ENCODE assay signal across 19 cellular contexts in the genomic region with DNA sequence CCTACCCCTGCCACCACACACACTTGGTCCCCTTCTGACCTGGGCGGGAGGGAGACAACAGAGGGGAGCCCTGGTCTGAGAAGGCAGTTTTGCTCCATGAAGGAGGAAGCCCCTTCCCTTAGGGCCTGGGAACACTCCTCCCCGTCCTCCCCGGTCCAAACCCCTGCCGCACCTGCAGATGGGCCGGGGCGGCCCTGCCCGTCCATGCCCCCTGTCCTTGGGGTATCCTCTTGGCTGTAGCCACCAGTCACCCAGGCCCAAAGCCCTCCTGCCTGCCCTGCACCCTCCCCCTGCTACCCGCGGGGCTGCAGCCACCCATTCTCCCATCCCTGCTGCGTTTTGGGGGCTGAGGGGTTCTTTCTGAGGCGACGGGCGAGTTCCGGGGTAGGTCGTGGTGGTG.
"Had no signal": no experiment of that assay in that cellular context is flagged by ENCODE, and none has a peak within 500 bp of the region (broad histone marks: within the 10 kb centered on the region; RNA-seq: fewer than 3 reads in every experiment).

No MANE protein-coding gene starts in this region.

- ATAC-seq: gastrocnemius medialis; left ventricle myocardium superior; lower lobe of right lung; naive thymus-derived CD8-positive, alpha-beta T cell; stimulated activated effector memory CD8-positive, alpha-beta T cell treated with anti-CD3 and anti-CD28 coated beads, Interleukin-12 subunit alpha, Interleukin-12 subunit beta, amount 100 ng/mL, for 72 hours had no signal

- H3K4me3 Mint-ChIP-seq: naive thymus-derived CD8-positive, alpha-beta T cell; nephron progenitor cell; stimulated activated effector memory CD8-positive, alpha-beta T cell treated with anti-CD3 and anti-CD28 coated beads, Interleukin-12 subunit alpha, Interleukin-12 subunit beta, amount 100 ng/mL, for 72 hours; stimulated activated naive CD8-positive, alpha-beta T cell treated with anti-CD3 and anti-CD28 coated beads, Interleukin-15, Interleukin-2, amounts not matched to agents 100 ng/mL and 50 ng/mL, for 24 hours had no signal

- H3K36me3 ChIP-seq: vagina had no signal

- H3K27ac ChIP-seq: gastrocnemius medialis, lower lobe of right lung, neutrophil, parathyroid adenoma, sigmoid colon, suprapubic skin, transverse colon, vagina had no signal

- H3K27me3 ChIP-seq: gastrocnemius medialis, neutrophil, sigmoid colon, suprapubic skin, transverse colon, vagina had no signal

- H3K27ac Mint-ChIP-seq: nephron progenitor cell; progenitor cell of endocrine pancreas; stimulated activated effector memory CD8-positive, alpha-beta T cell treated with anti-CD3 and anti-CD28 coated beads, Interleukin-12 subunit alpha, Interleukin-12 subunit beta, amount 100 ng/mL, for 72 hours; stimulated activated naive CD8-positive, alpha-beta T cell treated with anti-CD3 and anti-CD28 coated beads, Interleukin-15, Interleukin-2, amounts not matched to agents 100 ng/mL and 50 ng/mL, for 24 hours had no signal

- H3K9me3 ChIP-seq: gastrocnemius medialis, lower lobe of right lung, neutrophil, sigmoid colon, suprapubic skin, transverse colon, vagina had no signal

- H3K27me3 Mint-ChIP-seq: naive thymus-derived CD8-positive, alpha-beta T cell; progenitor cell of endocrine pancreas; stimulated activated naive CD8-positive, alpha-beta T cell treated with anti-CD3 and anti-CD28 coated beads, Interleukin-15, Interleukin-2, amounts not matched to agents 100 ng/mL and 50 ng/mL, for 24 hours had no signal

- H3K9ac ChIP-seq: parathyroid adenoma had no signal

- H3K9me3 Mint-ChIP-seq: naive thymus-derived CD8-positive, alpha-beta T cell; nephron progenitor cell; stimulated activated effector memory CD8-positive, alpha-beta T cell treated with anti-CD3 and anti-CD28 coated beads, Interleukin-12 subunit alpha, Interleukin-12 subunit beta, amount 100 ng/mL, for 72 hours; stimulated activated naive CD8-positive, alpha-beta T cell treated with anti-CD3 and anti-CD28 coated beads, Interleukin-15, Interleukin-2, amounts not matched to agents 100 ng/mL and 50 ng/mL, for 24 hours had no signal

- H3K4me3 ChIP-seq: gastrocnemius medialis, lower lobe of right lung, sigmoid colon, suprapubic skin, transverse colon, vagina had no signal

- H2AFZ ChIP-seq: parathyroid adenoma had no signal

- DNase-seq: cortex of kidney; foreskin fibroblast; gastrocnemius medialis; head of caudate nucleus; left ventricle myocardium superior; lower lobe of right lung; naive thymus-derived CD8-positive, alpha-beta T cell; nephron progenitor cell; sigmoid colon; stimulated activated CD4-positive, alpha-beta T cell treated with anti-CD3 and anti-CD28 coated beads, Interleukin-2, amount 100 ng/mL, for 24 hours; stimulated activated CD4-positive, alpha-beta T cell treated with anti-CD3 and anti-CD28 coated beads, Interleukin-4, amount 100 ng/mL, for 24 hours; transverse colon had no signal
